Comparison of ENCODE assay signal across 18 cellular contexts in genomic region chr1:18021242-18021641, GRCh38.
DNase-seq lines count a peak whose midpoint lies in the region; ATAC-seq, FAIRE-seq and TF ChIP-seq lines count a peak whose summit lies in the region.
"Had no signal": no experiment of that assay in that cellular context is flagged by ENCODE, and none has a peak within 500 bp of the region (broad histone marks: within the 10 kb centered on the region; RNA-seq: fewer than 3 reads in every experiment).

No MANE protein-coding gene starts in this region.

- H3K27ac Mint-ChIP-seq in stimulated activated effector memory CD8-positive, alpha-beta T cell treated with anti-CD3 and anti-CD28 coated beads, Interleukin-12 subunit alpha, Interleukin-12 subunit beta, amount 100 ng/mL, for 72 hours, result no peak overlapping the region
- H3K27ac Mint-ChIP-seq: CD4-positive, CD25-positive, alpha-beta regulatory T cell; GM23338; H9 had no signal

- FAIRE-seq in HepG2 (lab: Jason Lieb, UNC), result no peak

- H3K36me3 ChIP-seq in HepG2 (replicated peaks in 1 of 2; ENCODE audit: control insufficient read depth in 1 of 2, insufficient read depth in 2 of 2, low read length in 2 of 2) (no peaks in the 10 kb centered on the region), right lobe of liver (no peaks in the 10 kb centered on the region), HEK293 (ENCODE audit: control insufficient read depth in 2 of 2, insufficient read depth in 1 of 2, low read length in 2 of 2) (no peaks in the 10 kb centered on the region), adrenal gland (replicated peaks in 1 of 2) (no peaks in the 10 kb centered on the region), upper lobe of right lung (no peaks in the 10 kb centered on the region)
- H3K36me3 ChIP-seq: BLaER1 treated with 17β-estradiol and CSF1 and Interleukin-3, amounts not matched to agents 10 nM and 100 nM had no signal

- TF ChIP-seq EP300 in HepG2 (IDR thresholded peaks at IDR 0.05; ENCODE audit: low read depth in 2 of 2, low read length in 2 of 2) (no peak), HepG2 (CRISPR knock-in tag; IDR thresholded peaks at IDR 0.05; ENCODE audit: borderline replicate concordance) (no peak)

- H3K9me3 Mint-ChIP-seq in stimulated activated effector memory CD8-positive, alpha-beta T cell treated with anti-CD3 and anti-CD28 coated beads, Interleukin-12 subunit alpha, Interleukin-12 subunit beta, amount 100 ng/mL, for 72 hours, result no peaks in the 10 kb centered on the region
- H3K9me3 Mint-ChIP-seq: H9 had no signal

- H3K9me3 ChIP-seq in HepG2 (ENCODE audit: low read length) (no peaks in the 10 kb centered on the region), right lobe of liver (no peaks in the 10 kb centered on the region), HEK293 (ENCODE audit: control insufficient read depth, insufficient read depth, low read depth, low read length) (no peaks in the 10 kb centered on the region), adrenal gland (replicated peaks in 1 of 3) (no peaks in the 10 kb centered on the region), upper lobe of right lung (no peaks in the 10 kb centered on the region)
- H3K9me3 ChIP-seq: BLaER1 treated with 17β-estradiol and CSF1 and Interleukin-3, amounts not matched to agents 10 nM and 100 nM had no signal

- H3K27me3 ChIP-seq in HepG2 (ENCODE audit: control insufficient read depth in 1 of 2, insufficient read depth in 2 of 2, low read length in 2 of 2), result peaks cover 0 to 29% of the 10 kb centered on the region in 2 experiments; a peak in 2 of 5 replicates
- no peaks in the 10 kb centered on the region for H3K27me3 ChIP-seq in right lobe of liver
- H3K27me3 ChIP-seq in adrenal gland, result no peaks in the 10 kb centered on the region
- H3K27me3 ChIP-seq in upper lobe of right lung, result peaks cover 34% of the 10 kb centered on the region

- in situ Hi-C loops in HepG2 (cut with HindIII; ENCODE audit: extremely low pct_ligation_motif_present, low pct_unique_long_range_greater_than_20kb), result no loop called here

- H3K4me3 Mint-ChIP-seq in stimulated activated effector memory CD8-positive, alpha-beta T cell treated with anti-CD3 and anti-CD28 coated beads, Interleukin-12 subunit alpha, Interleukin-12 subunit beta, amount 100 ng/mL, for 72 hours, result no peak overlapping the region
- H3K4me3 Mint-ChIP-seq: CD4-positive, CD25-positive, alpha-beta regulatory T cell; GM23338; H9 had no signal

- no TSS peak for BruUV-seq in HepG2 (replicated peaks; lab: Mats Ljungman, UMichigan)

- DNase-seq in HepG2 (ENCODE audit: low spot score) (no peak), right lobe of liver (no peak), adrenal gland (peak in 4 of 7 donors; percentile 24 to 54 (median 42)), upper lobe of right lung (peak; percentile 6), NCI-H524 treated with DMSO at 0.1 percent for 48 hours (lab: John Stamatoyannopoulos, UW) (no peak)
- no peak for DNase-seq in stimulated activated effector memory CD8-positive, alpha-beta T cell treated with anti-CD3 and anti-CD28 coated beads, Interleukin-12 subunit alpha, Interleukin-12 subunit beta, amount 100 ng/mL, for 72 hours (ENCODE audit: low spot score in 2 of 2)
- DNase-seq: 8988T; ACHN; Calu3; CD4-positive, CD25-positive, alpha-beta regulatory T cell; DMS 273 treated with DMSO at 0.1 percent for 48 hours; DMS79 treated with DMSO at 0.1 percent for 48 hours; GDM1; H9 had no signal

- TF ChIP-seq POLR2A in HepG2 (IDR thresholded peaks at IDR 0.05; ENCODE audit: insufficient read depth in 1 of 2, low read depth in 2 of 2, low read length in 2 of 2) (no peak), right lobe of liver (IDR thresholded peaks at IDR 0.05) (no peak), adrenal gland (IDR thresholded peaks at IDR 0.05) (no peak)

- CTCF ChIA-PET in HepG2 (lab: Yijun Ruan, JAX; ENCODE audit: low intra/inter-chr PET ratio, low total read pairs), result no interaction called here
- CTCF ChIA-PET in HEK293 (lab: Yijun Ruan, JAX), result interaction anchor here (0.6 to 1.1 kb wide), 3 partner anchors 17 to 360 kb away, joined by 3 read pairs; no protein-coding TSS in a partner anchor

- H3K27ac ChIP-seq in HepG2 (ENCODE audit: extremely low read length, insufficient read depth, low read length) (no peak overlapping the region), right lobe of liver (no peak overlapping the region), HEK293 (ENCODE audit: extremely low read depth, low read depth, low read length) (no peak overlapping the region), adrenal gland (no peak overlapping the region), upper lobe of right lung (no peak overlapping the region)
- H3K27ac ChIP-seq: BLaER1 treated with 17β-estradiol and CSF1 and Interleukin-3, amounts not matched to agents 10 nM and 100 nM had no signal

- H3K9ac ChIP-seq in HepG2 (ENCODE audit: insufficient read depth, low read depth, low read length), result no peak overlapping the region
- H3K9ac ChIP-seq: BLaER1 treated with 17β-estradiol and CSF1 and Interleukin-3, amounts not matched to agents 10 nM and 100 nM had no signal

- 0% methylated on average over 5 of the region's 6 CpGs for WGBS in HepG2 (ENCODE audit: low lambda C conversion rate)
- WGBS in right lobe of liver (ENCODE audit: insufficient coverage, low coverage, low lambda C conversion rate, missing lambda C conversion rate), result 28% methylated on average over 5 of the region's 6 CpGs
- 23 to 36% (median 31%) methylated on average over 6 of the region's 6 CpGs for WGBS in adrenal gland, 4 donors

- H2AFZ ChIP-seq in HepG2 (ENCODE audit: low read length), result no peak overlapping the region
- H2AFZ ChIP-seq: GM23338 had no signal

- H3K4me1 Mint-ChIP-seq in stimulated activated effector memory CD8-positive, alpha-beta T cell treated with anti-CD3 and anti-CD28 coated beads, Interleukin-12 subunit alpha, Interleukin-12 subunit beta, amount 100 ng/mL, for 72 hours, result no peaks in the 10 kb centered on the region
- H3K4me1 Mint-ChIP-seq: CD4-positive, CD25-positive, alpha-beta regulatory T cell; GM23338 had no signal

- H3K4me2 ChIP-seq in HepG2 (ENCODE audit: low read depth, low read length), result no peak overlapping the region
- H3K4me2 ChIP-seq: BLaER1 treated with 17β-estradiol and CSF1 and Interleukin-3, amounts not matched to agents 10 nM and 100 nM; GM23338 had no signal

- intact Hi-C loops in HepG2 (cut with micrococcal nuclease; ENCODE audit: unreplicated experiment), result no loop called here
- intact Hi-C loops in right lobe of liver (cut with DNase I), result no loop called here
- intact Hi-C loops in adrenal gland (cut with DNase I), result no loop called here
- intact Hi-C loops in upper lobe of right lung (cut with DNase I), result no loop called here

- POLR2A ChIA-PET in HepG2 (lab: Yijun Ruan, JAX), result no interaction called here
- POLR2A ChIA-PET in HEK293 (lab: Yijun Ruan, JAX), result no interaction called here

- H4K20me1 ChIP-seq in HepG2 (ENCODE audit: insufficient read depth, low read length), result no peaks in the 10 kb centered on the region

- ATAC-seq in HepG2, result no peak
- no peak for ATAC-seq in right lobe of liver
- no peak for ATAC-seq in upper lobe of right lung
- ATAC-seq in stimulated activated effector memory CD8-positive, alpha-beta T cell treated with anti-CD3 and anti-CD28 coated beads, Interleukin-12 subunit alpha, Interleukin-12 subunit beta, amount 100 ng/mL, for 72 hours, result no peak
- ATAC-seq in GM18909 (IDR thresholded peaks at IDR 0.05; ENCODE audit: poor library complexity, unreplicated experiment), result no peak
- ATAC-seq: GM23338 had no signal

- no peaks in the 10 kb centered on the region for H3K4me1 ChIP-seq in HepG2 (ENCODE audit: insufficient read depth, low read length)
- no peaks in the 10 kb centered on the region for H3K4me1 ChIP-seq in right lobe of liver
- H3K4me1 ChIP-seq in HEK293 (ENCODE audit: control insufficient read depth, insufficient read depth, low read length), result no peaks in the 10 kb centered on the region
- H3K4me1 ChIP-seq in adrenal gland (replicated peaks in 1 of 2), result no peaks in the 10 kb centered on the region
- H3K4me1 ChIP-seq in upper lobe of right lung, result no peaks in the 10 kb centered on the region
- H3K4me1 ChIP-seq: BLaER1 treated with 17β-estradiol and CSF1 and Interleukin-3, amounts not matched to agents 10 nM and 100 nM had no signal

- TF ChIP-seq CTCF in HepG2 (CRISPR knock-in tag; IDR thresholded peaks at IDR 0.05) (no peak), right lobe of liver (IDR thresholded peaks at IDR 0.05) (no peak), HEK293 (tag by site-specific recombination; IDR thresholded peaks at IDR 0.05) (no peak), adrenal gland (IDR thresholded peaks at IDR 0.05) (no peak), upper lobe of right lung (IDR thresholded peaks at IDR 0.05) (no peak)

- H3K4me3 ChIP-seq in HepG2 (replicated peaks in 1 of 3; ENCODE audit: insufficient read depth in 1 of 3, low read depth in 2 of 3, low read length in 3 of 3) (no peak overlapping the region), right lobe of liver (no peak overlapping the region), HEK293 (ENCODE audit: low read depth, low read length) (no peak overlapping the region), adrenal gland (no peak overlapping the region), upper lobe of right lung (no peak overlapping the region)
- H3K4me3 ChIP-seq: BLaER1 treated with 17β-estradiol and CSF1 and Interleukin-3, amounts not matched to agents 10 nM and 100 nM; GM23338 had no signal

- TF ChIP-seq RAD21 in HepG2 (CRISPR knock-in tag; IDR thresholded peaks at IDR 0.05), result no peak

- H3K36me3 Mint-ChIP-seq in stimulated activated effector memory CD8-positive, alpha-beta T cell treated with anti-CD3 and anti-CD28 coated beads, Interleukin-12 subunit alpha, Interleukin-12 subunit beta, amount 100 ng/mL, for 72 hours, result no peaks in the 10 kb centered on the region
- H3K36me3 Mint-ChIP-seq: CD4-positive, CD25-positive, alpha-beta regulatory T cell had no signal

- H3K79me2 ChIP-seq in HepG2 (ENCODE audit: insufficient read depth, low read length), result no peaks in the 10 kb centered on the region

TF ChIP-seq in HepG2, 621 proteins besides CTCF, POLR2A, EP300 and RAD21 (continues in another document):
- no peak for TF ChIP-seq ZNF619 (CRISPR knock-in tag; IDR thresholded peaks at IDR 0.05)
- TF ChIP-seq CHCHD3 (CRISPR knock-in tag; IDR thresholded peaks at IDR 0.05), result no peak
- TF ChIP-seq RARA (CRISPR knock-in tag; IDR thresholded peaks at IDR 0.05), result peak; percentile 40; the same call in 1 of the 2 replicates

TF ChIP-seq in HEK293, 187 proteins besides CTCF, POLR2A, EP300 and RAD21 (continues in another document):
- TF ChIP-seq SCRT2 (tag by site-specific recombination; IDR thresholded peaks at IDR 0.05) (peak; percentile 87), ZSCAN30 (tag by site-specific recombination; IDR thresholded peaks at IDR 0.05) (no peak), GLI4 (tag by site-specific recombination; IDR thresholded peaks at IDR 0.05) (no peak), ZNF677 (tag by site-specific recombination; IDR thresholded peaks at IDR 0.05) (no peak), ZNF138 (tag by site-specific recombination; IDR thresholded peaks at IDR 0.05; ENCODE audit: borderline replicate concordance) (no peak), SALL2 (tag by site-specific recombination; IDR thresholded peaks at IDR 0.05; ENCODE audit: borderline replicate concordance) (no peak), ZNF629 (tag by site-specific recombination; IDR thresholded peaks at IDR 0.05) (0 out of 2 replicates have a peak, but pooled peaks have one; percentile 16), ZNF776 (tag by site-specific recombination; IDR thresholded peaks at IDR 0.05; ENCODE audit: borderline replicate concordance) (no peak)

Comparison
In these comparisons a context has a peak if more than half of its experiments do, and no peak if none do; other contexts are left out.
1. DNase-seq: peak in adrenal gland (4 of 7) and upper lobe of right lung (single experiment); none in HepG2 (single experiment), right lobe of liver (0 of 3), stimulated activated effector memory CD8-positive, alpha-beta T cell treated with anti-CD3 and anti-CD28 coated beads, Interleukin-12 subunit alpha, Interleukin-12 subunit beta, amount 100 ng/mL, for 72 hours (0 of 2) and NCI-H524 treated with DMSO at 0.1 percent for 48 hours (single experiment).
2. Of the 63 proteins assayed by ChIP-seq in both HepG2 and HEK293: peak only in HepG2: none; only in HEK293: ZNF629; in both: none; in neither: 62.